In the genomic region with DNA sequence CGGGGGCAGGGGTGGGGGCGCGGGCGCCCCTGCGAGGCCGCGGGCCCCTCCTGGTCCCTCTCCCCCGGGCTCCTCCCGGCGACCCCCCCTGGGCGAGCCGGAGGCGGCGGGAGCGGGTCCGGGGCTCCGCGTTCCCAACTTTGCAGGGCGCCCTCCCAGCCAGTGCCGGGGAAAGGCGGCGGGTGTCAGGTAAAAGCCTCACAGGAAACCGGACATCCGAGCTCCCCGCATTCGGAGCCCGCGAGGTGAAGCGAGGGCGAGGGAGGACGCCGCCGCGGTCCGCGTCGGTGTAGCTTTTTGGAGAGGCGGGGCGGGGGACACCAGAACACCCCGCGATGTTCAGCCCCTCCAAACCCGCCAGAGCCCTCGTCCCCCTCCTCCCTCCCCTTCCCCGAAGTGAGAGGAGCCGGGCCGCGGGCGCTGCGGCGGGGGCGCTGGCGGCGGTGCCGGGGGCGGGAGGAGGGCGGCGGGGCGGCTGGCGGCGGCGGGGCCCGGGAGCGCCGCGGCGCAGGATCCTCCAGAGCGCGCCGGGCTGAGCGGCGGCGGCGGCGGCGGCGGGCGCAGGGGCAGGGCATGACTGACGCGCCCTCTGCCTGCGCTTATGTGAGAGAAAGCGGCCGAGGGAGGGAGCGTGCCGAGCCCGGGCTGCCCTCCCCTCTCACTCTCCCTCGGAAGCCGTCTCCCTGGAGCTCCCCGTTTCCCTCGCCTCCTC, we compare ENCODE assay signal across 9 cellular contexts. TPM values are rescaled to one million over a fixed set of nuclear protein-coding genes. Genes with fewer than 3 reads are reported as not detected.
DNase-seq lines count a peak whose midpoint lies in the region; ATAC-seq and TF ChIP-seq lines count a peak whose summit lies in the region.
"Had no signal": no experiment of that assay in that cellular context is flagged by ENCODE, and none has a peak within 500 bp of the region (broad histone marks: within the 10 kb centered on the region; RNA-seq: fewer than 3 reads in every experiment).

A gene with protein sequence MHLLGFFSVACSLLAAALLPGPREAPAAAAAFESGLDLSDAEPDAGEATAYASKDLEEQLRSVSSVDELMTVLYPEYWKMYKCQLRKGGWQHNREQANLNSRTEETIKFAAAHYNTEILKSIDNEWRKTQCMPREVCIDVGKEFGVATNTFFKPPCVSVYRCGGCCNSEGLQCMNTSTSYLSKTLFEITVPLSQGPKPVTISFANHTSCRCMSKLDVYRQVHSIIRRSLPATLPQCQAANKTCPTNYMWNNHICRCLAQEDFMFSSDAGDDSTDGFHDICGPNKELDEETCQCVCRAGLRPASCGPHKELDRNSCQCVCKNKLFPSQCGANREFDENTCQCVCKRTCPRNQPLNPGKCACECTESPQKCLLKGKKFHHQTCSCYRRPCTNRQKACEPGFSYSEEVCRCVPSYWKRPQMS (minus strand): TSS at position 575 of the 712 bp plus-strand sequence. CDS start 611 bp downstream, outside the sequence.

- ATAC-seq in activated naive CD8-positive, alpha-beta T cell treated with anti-CD3 and anti-CD28 coated beads, Interleukin-2, amount 10 ng/mL, durations not matched to agents 7 days and 5 days (ENCODE audit: low read depth), result peak; percentile 90

- H3K4me1 ChIP-seq in cardiac muscle cell (ENCODE audit: low read depth) (no peaks in the 10 kb centered on the region), ovary (ENCODE audit: insufficient read depth) (peaks cover 3% of the 10 kb centered on the region), Caco-2 (no peaks in the 10 kb centered on the region)

- H3K27ac ChIP-seq in cardiac muscle cell (no peak within 1 kb of the TSS), ovary (peak within 1 kb of the TSS; percentile 67 to 74)
- H3K27ac ChIP-seq: neutrophil had no signal

- TF ChIP-seq POLR2A in ovary (IDR thresholded peaks at IDR 0.05), result no peak

- H3K4me3 Mint-ChIP-seq in activated naive CD8-positive, alpha-beta T cell treated with anti-CD3 and anti-CD28 coated beads, Interleukin-2, amount 10 ng/mL, durations not matched to agents 7 days and 5 days, result peak within 1 kb of the TSS; percentile 69
- H3K4me3 Mint-ChIP-seq in Caco-2 (ENCODE audit: unreplicated experiment), result no peak within 1 kb of the TSS

- no peaks in the 10 kb centered on the region for H3K36me3 Mint-ChIP-seq in activated naive CD8-positive, alpha-beta T cell treated with anti-CD3 and anti-CD28 coated beads, Interleukin-2, amount 10 ng/mL, durations not matched to agents 7 days and 5 days
- no peaks in the 10 kb centered on the region for H3K36me3 Mint-ChIP-seq in Caco-2 (ENCODE audit: insufficient read depth, unreplicated experiment)

- H3K9me3 Mint-ChIP-seq in activated naive CD8-positive, alpha-beta T cell treated with anti-CD3 and anti-CD28 coated beads, Interleukin-2, amount 10 ng/mL, durations not matched to agents 7 days and 5 days, result no peaks in the 10 kb centered on the region
- H3K9me3 Mint-ChIP-seq in Caco-2 (ENCODE audit: unreplicated experiment), result no peaks in the 10 kb centered on the region

- H3K9me3 ChIP-seq in cardiac muscle cell (ENCODE audit: low read depth), result no peaks in the 10 kb centered on the region
- H3K9me3 ChIP-seq in ovary, result no peaks in the 10 kb centered on the region
- H3K9me3 ChIP-seq in Caco-2, result no peaks in the 10 kb centered on the region
- H3K9me3 ChIP-seq: neutrophil had no signal

- CTCF ChIA-PET in Caco-2 (lab: Charles Lee), result no interaction called here

- peaks cover 48% of the 10 kb centered on the region for H3K27me3 Mint-ChIP-seq in activated naive CD8-positive, alpha-beta T cell treated with anti-CD3 and anti-CD28 coated beads, Interleukin-2, amount 10 ng/mL, durations not matched to agents 7 days and 5 days
- H3K27me3 Mint-ChIP-seq in Caco-2 (ENCODE audit: insufficient read depth, unreplicated experiment), result peaks cover 2% of the 10 kb centered on the region

- POLR2A ChIA-PET in activated naive CD8-positive, alpha-beta T cell treated with anti-CD3 and anti-CD28 coated beads, Interleukin-2, amount 10 ng/mL, durations not matched to agents 7 days and 5 days (lab: Charles Lee), result no interaction called here
- POLR2A ChIA-PET in Caco-2 (lab: Charles Lee), result no interaction called here

- TF ChIP-seq EP300 in ovary (IDR thresholded peaks at IDR 0.05), result no peak

- H3K4me3 ChIP-seq in HFF-Myc (replicated peaks; ENCODE audit: low read depth, low read length), result peak within 1 kb of the TSS; percentile 70
- peak within 1 kb of the TSS; percentile 84 for H3K4me3 ChIP-seq in cardiac muscle cell
- peak within 1 kb of the TSS; percentile 73 for H3K4me3 ChIP-seq in ovary
- no peak within 1 kb of the TSS for H3K4me3 ChIP-seq in Caco-2 (ENCODE audit: low read depth, low read length)

- no peak within 1 kb of the TSS for H3K27ac Mint-ChIP-seq in activated naive CD8-positive, alpha-beta T cell treated with anti-CD3 and anti-CD28 coated beads, Interleukin-2, amount 10 ng/mL, durations not matched to agents 7 days and 5 days
- no peak within 1 kb of the TSS for H3K27ac Mint-ChIP-seq in Caco-2 (ENCODE audit: unreplicated experiment)

- peaks cover 4% of the 10 kb centered on the region for H3K4me1 Mint-ChIP-seq in activated naive CD8-positive, alpha-beta T cell treated with anti-CD3 and anti-CD28 coated beads, Interleukin-2, amount 10 ng/mL, durations not matched to agents 7 days and 5 days
- no peaks in the 10 kb centered on the region for H3K4me1 Mint-ChIP-seq in Caco-2 (ENCODE audit: low read depth, unreplicated experiment)

- peaks cover 39% of the 10 kb centered on the region for H3K27me3 ChIP-seq in cardiac muscle cell
- H3K27me3 ChIP-seq in ovary, result no peaks in the 10 kb centered on the region
- no peaks in the 10 kb centered on the region for H3K27me3 ChIP-seq in Caco-2 (replicated peaks; ENCODE audit: control insufficient read depth, insufficient read depth, low read length)

- no peaks in the 10 kb centered on the region for H3K36me3 ChIP-seq in cardiac muscle cell
- H3K36me3 ChIP-seq in ovary, result no peaks in the 10 kb centered on the region
- H3K36me3 ChIP-seq in Caco-2 (ENCODE audit: control insufficient read depth, insufficient read depth, low read length), result no peaks in the 10 kb centered on the region
- H3K36me3 ChIP-seq: neutrophil had no signal

- BruUV-seq in Caco-2 (replicated peaks; lab: Mats Ljungman, UMichigan), result no TSS peak

- intact Hi-C loops in ovary (cut with DNase I), result loop anchor here in 2 of 4 donors (10.0 kb wide), 1 partner anchor 228 kb away; no protein-coding TSS in a partner anchor
- intact Hi-C loops in Caco-2 (cut with micrococcal nuclease; ENCODE audit: unreplicated experiment), result no loop called here

- WGBS in ovary, 3 donors, result 0 to 1% (median 1%) methylated on average over 36 to 82 of the region's 89 CpGs

- TF ChIP-seq CTCF in HFF-Myc (IDR thresholded peaks at IDR 0.05; ENCODE audit: low read depth, low read length, missing control alignments) (no peak), cardiac muscle cell (IDR thresholded peaks at IDR 0.05; ENCODE audit: low read depth, low read length) (no peak), ovary (IDR thresholded peaks at IDR 0.05) (no peak), Caco-2 (IDR thresholded peaks at IDR 0.05; ENCODE audit: insufficient read depth in 1 of 2, low read depth in 1 of 2, low read length in 1 of 2, severe bottlenecking in 1 of 2, unreplicated experiment in 1 of 2) (no peak)

- DNase-seq in activated CD4-positive, alpha-beta T cell treated with anti-CD3 and anti-CD28 coated beads for 48 hours, result peak; percentile 35
- DNase-seq in activated CD4-positive, alpha-beta T cell treated with anti-CD3 and anti-CD28 coated beads, Interleukin-2, amount 50 U/mL, for 1 hour, result no peak
- DNase-seq in HFF-Myc (ENCODE audit: extremely low read depth, low read depth) (no peak), NCI-H1105 (lab: John Stamatoyannopoulos, UW) (peak; percentile 26), cardiac muscle cell (ENCODE audit: low read depth in 1 of 2, low spot score in 1 of 2) (peak; percentile 85 to 87), ovary (peak; percentile 46 to 70 (median 66)), Caco-2 (no peak)
- peak; percentile 57 for DNase-seq in activated naive CD8-positive, alpha-beta T cell treated with anti-CD3 and anti-CD28 coated beads, Interleukin-2, amount 10 ng/mL, durations not matched to agents 7 days and 5 days

RNA-seq across cellular contexts. Expression of the gene that starts here (rescaled TPM):
- not detected for total RNA-seq in activated naive CD8-positive, alpha-beta T cell treated with anti-CD3 and anti-CD28 coated beads, Interleukin-2, amount 10 ng/mL, durations not matched to agents 7 days and 5 days
- total RNA-seq in cardiac muscle cell, result 3.5 and 4.3 TPM in 2 replicates
- polyA plus RNA-seq in cardiac muscle cell, result 4.2 and 4.9 TPM in 2 replicates
- 10 to 100 TPM in 2 of 7 donors, 1 to 10 TPM in 5; 3.2 to 11.9 (median 5.3) TPM for total RNA-seq in ovary
- polyA plus RNA-seq in ovary, result 10 to 100 TPM; 12.8 to 19.5 TPM
- total RNA-seq in Caco-2 (2022), result not detected in 2 replicates

Comparison
In these comparisons a context has a peak if more than half of its experiments do, and no peak if none do; other contexts are left out.
1. DNase-seq: peak in activated CD4-positive, alpha-beta T cell treated with anti-CD3 and anti-CD28 coated beads for 48 hours (single experiment), NCI-H1105 (single experiment), cardiac muscle cell (2 of 2) and ovary (5 of 5); none in activated CD4-positive, alpha-beta T cell treated with anti-CD3 and anti-CD28 coated beads, Interleukin-2, amount 50 U/mL, for 1 hour (single experiment), HFF-Myc (single experiment) and Caco-2 (0 of 2).
2. Peak in DNase-seq and ATAC-seq in activated naive CD8-positive, alpha-beta T cell treated with anti-CD3 and anti-CD28 coated beads, Interleukin-2, amount 10 ng/mL, durations not matched to agents 7 days and 5 days; RNA of the gene not detected or under 1 TPM.